21 cellular contexts compared by ENCODE assay signal in genomic region chr7:139984642-139985539, GRCh38.
DNase-seq lines count a peak whose midpoint lies in the region; ATAC-seq and TF ChIP-seq lines count a peak whose summit lies in the region.
"Had no signal": no experiment of that assay in that cellular context is flagged by ENCODE, and none has a peak within 500 bp of the region (broad histone marks: within the 10 kb centered on the region; RNA-seq: fewer than 3 reads in every experiment).

No MANE protein-coding gene starts in this region.

- TF ChIP-seq CTCF in activated CD8-positive, alpha-beta T cell treated with anti-CD3 and anti-CD28 coated beads for 36 hours (IDR thresholded peaks at IDR 0.05): peak; percentile 21
- TF ChIP-seq CTCF in CD4-positive, alpha-beta T cell (IDR thresholded peaks at IDR 0.05): peak; percentile 15
- TF ChIP-seq CTCF in transverse colon (IDR thresholded peaks at IDR 0.05): no peak

- intact Hi-C loops in activated CD8-positive, alpha-beta T cell treated with anti-CD3 and anti-CD28 coated beads for 36 hours (cut with micrococcal nuclease): no loop called here
- intact Hi-C loops in CD4-positive, alpha-beta T cell (cut with DNase I, micrococcal nuclease): loop anchor here in 1 of 2 experiments (5.0 kb wide), 1 partner anchor 338 kb away; no protein-coding TSS in a partner anchor
- intact Hi-C loops in posterior vena cava (cut with DNase I) (no loop called here), transverse colon (cut with DNase I; ENCODE audit: low total_unique reads) (no loop called here)

- H3K9me3 Mint-ChIP-seq in activated CD8-positive, alpha-beta T cell treated with anti-CD3 and anti-CD28 coated beads for 36 hours: no peaks in the 10 kb centered on the region
- H3K9me3 Mint-ChIP-seq in activated CD8-positive, alpha-beta T cell treated with anti-CD3 and anti-CD28 coated beads, Interleukin-2, amount 10 ng/mL, durations not matched to agents 7 days and 5 days (ENCODE audit: insufficient read depth): no peaks in the 10 kb centered on the region
- no peaks in the 10 kb centered on the region for H3K9me3 Mint-ChIP-seq in CD4-positive, alpha-beta T cell
- H3K9me3 Mint-ChIP-seq in central memory CD8-positive, alpha-beta T cell: no peaks in the 10 kb centered on the region
- H3K9me3 Mint-ChIP-seq: GM23338 had no signal

- H3K4me3 ChIP-seq in transverse colon: no peak overlapping the region
- H3K4me3 ChIP-seq: GM23338 had no signal

- DNase-seq in activated CD8-positive, alpha-beta T cell treated with anti-CD3 and anti-CD28 coated beads for 36 hours: no peak
- DNase-seq in activated CD8-positive, alpha-beta T cell treated with anti-CD3 and anti-CD28 coated beads, Interleukin-2, amount 10 ng/mL, durations not matched to agents 7 days and 5 days: no peak
- DNase-seq in CD4-positive, alpha-beta T cell: no peak
- no peak for DNase-seq in central memory CD8-positive, alpha-beta T cell (ENCODE audit: low spot score in 2 of 2)
- DNase-seq in posterior vena cava (ENCODE audit: low spot score) (peak; percentile 58), transverse colon (no peak)
- DNase-seq: DMS53, EL, GF-D8, HCEC 1CT, NCI-H1105, NCI-H146, NCI-H2029, NCI-H2227 treated with DMSO at 0.1 percent for 48 hours, NCI-H510A, NCI-H748 treated with DMSO at 0.1 percent for 48 hours, SIG-M5 had no signal

- H3K4me3 Mint-ChIP-seq in activated CD8-positive, alpha-beta T cell treated with anti-CD3 and anti-CD28 coated beads for 36 hours: no peak overlapping the region
- no peak overlapping the region for H3K4me3 Mint-ChIP-seq in activated CD8-positive, alpha-beta T cell treated with anti-CD3 and anti-CD28 coated beads, Interleukin-2, amount 10 ng/mL, durations not matched to agents 7 days and 5 days
- H3K4me3 Mint-ChIP-seq in CD4-positive, alpha-beta T cell: no peak overlapping the region
- no peak overlapping the region for H3K4me3 Mint-ChIP-seq in central memory CD8-positive, alpha-beta T cell
- H3K4me3 Mint-ChIP-seq: GM23338 had no signal

- CTCF ChIA-PET in activated CD8-positive, alpha-beta T cell treated with anti-CD3 and anti-CD28 coated beads for 36 hours (lab: Charles Lee): interaction anchor here (1.1 kb wide), 1 partner anchor 21 kb away, joined by 3 read pairs; no protein-coding TSS in a partner anchor
- CTCF ChIA-PET in activated CD8-positive, alpha-beta T cell treated with anti-CD3 and anti-CD28 coated beads, Interleukin-2, amount 10 ng/mL, durations not matched to agents 7 days and 5 days (lab: Charles Lee): no interaction called here
- CTCF ChIA-PET in CD4-positive, alpha-beta T cell (lab: Charles Lee): no interaction called here

- TF ChIP-seq EP300 in transverse colon (IDR thresholded peaks at IDR 0.05; ENCODE audit: low read depth): no peak

- no peaks in the 10 kb centered on the region for H3K9me3 ChIP-seq in CD4-positive, alpha-beta T cell (ENCODE audit: control insufficient read depth, low read length)
- no peaks in the 10 kb centered on the region for H3K9me3 ChIP-seq in transverse colon

- no peaks in the 10 kb centered on the region for H3K27me3 Mint-ChIP-seq in activated CD8-positive, alpha-beta T cell treated with anti-CD3 and anti-CD28 coated beads for 36 hours
- peaks cover 5% of the 10 kb centered on the region for H3K27me3 Mint-ChIP-seq in activated CD8-positive, alpha-beta T cell treated with anti-CD3 and anti-CD28 coated beads, Interleukin-2, amount 10 ng/mL, durations not matched to agents 7 days and 5 days (ENCODE audit: low read depth)
- no peaks in the 10 kb centered on the region for H3K27me3 Mint-ChIP-seq in CD4-positive, alpha-beta T cell
- peaks cover 20% of the 10 kb centered on the region for H3K27me3 Mint-ChIP-seq in central memory CD8-positive, alpha-beta T cell

- H3K36me3 ChIP-seq in transverse colon: no peaks in the 10 kb centered on the region

- H3K4me1 ChIP-seq in transverse colon: no peaks in the 10 kb centered on the region

- POLR2A ChIA-PET in activated CD8-positive, alpha-beta T cell treated with anti-CD3 and anti-CD28 coated beads for 36 hours (lab: Charles Lee): no interaction called here
- POLR2A ChIA-PET in activated CD8-positive, alpha-beta T cell treated with anti-CD3 and anti-CD28 coated beads, Interleukin-2, amount 10 ng/mL, durations not matched to agents 7 days and 5 days (lab: Charles Lee): no interaction called here
- POLR2A ChIA-PET in CD4-positive, alpha-beta T cell (lab: Charles Lee): no interaction called here

- H3K36me3 Mint-ChIP-seq in activated CD8-positive, alpha-beta T cell treated with anti-CD3 and anti-CD28 coated beads for 36 hours (ENCODE audit: low read depth): no peaks in the 10 kb centered on the region
- no peaks in the 10 kb centered on the region for H3K36me3 Mint-ChIP-seq in activated CD8-positive, alpha-beta T cell treated with anti-CD3 and anti-CD28 coated beads, Interleukin-2, amount 10 ng/mL, durations not matched to agents 7 days and 5 days (ENCODE audit: low read depth)
- no peaks in the 10 kb centered on the region for H3K36me3 Mint-ChIP-seq in CD4-positive, alpha-beta T cell (ENCODE audit: low read depth)
- H3K36me3 Mint-ChIP-seq in central memory CD8-positive, alpha-beta T cell (ENCODE audit: insufficient read depth): no peaks in the 10 kb centered on the region

- no peak for TF ChIP-seq POLR2A in transverse colon (IDR thresholded peaks at IDR 0.05)

- H3K27ac ChIP-seq in CD4-positive, alpha-beta T cell (ENCODE audit: low read depth, low read length): no peak overlapping the region
- H3K27ac ChIP-seq in transverse colon: no peak overlapping the region
- H3K27ac ChIP-seq: C4-2B had no signal

- in situ Hi-C loops in transverse colon (cut with MboI; ENCODE audit: low pct_ligation_motif_present in 1 of 4, low pct_unique_long_range_greater_than_20kb in 1 of 4, low sequenced_read_pairs in 3 of 4): no loop called here

- no peak overlapping the region for H3K27ac Mint-ChIP-seq in activated CD8-positive, alpha-beta T cell treated with anti-CD3 and anti-CD28 coated beads for 36 hours
- no peak overlapping the region for H3K27ac Mint-ChIP-seq in activated CD8-positive, alpha-beta T cell treated with anti-CD3 and anti-CD28 coated beads, Interleukin-2, amount 10 ng/mL, durations not matched to agents 7 days and 5 days
- no peak overlapping the region for H3K27ac Mint-ChIP-seq in CD4-positive, alpha-beta T cell
- peak overlapping the region; percentile 68 for H3K27ac Mint-ChIP-seq in central memory CD8-positive, alpha-beta T cell (ENCODE audit: low read depth)
- H3K27ac Mint-ChIP-seq: GM23338 had no signal

- no peak for ATAC-seq in activated CD8-positive, alpha-beta T cell treated with anti-CD3 and anti-CD28 coated beads for 36 hours
- ATAC-seq in activated CD8-positive, alpha-beta T cell treated with anti-CD3 and anti-CD28 coated beads, Interleukin-2, amount 10 ng/mL, durations not matched to agents 7 days and 5 days: no peak
- no peak for ATAC-seq in CD4-positive, alpha-beta T cell (ENCODE audit: poor library complexity)
- ATAC-seq in central memory CD8-positive, alpha-beta T cell (replicated peaks; ENCODE audit: extremely low read depth, poor library complexity, severe bottlenecking): no peak
- ATAC-seq in HG03025 (IDR thresholded peaks at IDR 0.05; ENCODE audit: low FRiP score, unreplicated experiment): no peak
- ATAC-seq: GM23338, Panc1 had no signal

- H3K27me3 ChIP-seq in CD4-positive, alpha-beta T cell (ENCODE audit: control insufficient read depth, insufficient read depth, low read length): no peaks in the 10 kb centered on the region
- H3K27me3 ChIP-seq in transverse colon: no peaks in the 10 kb centered on the region

- WGBS in transverse colon (ENCODE audit: low coverage in 1 of 2), 2 donors: 88% methylated on average over 8 of the region's 8 CpGs; no CpG with 5 or more reads in 1 of the 2 donors

- peaks cover 8% of the 10 kb centered on the region for H3K4me1 Mint-ChIP-seq in activated CD8-positive, alpha-beta T cell treated with anti-CD3 and anti-CD28 coated beads for 36 hours (ENCODE audit: low read depth)
- peaks cover 15% of the 10 kb centered on the region for H3K4me1 Mint-ChIP-seq in activated CD8-positive, alpha-beta T cell treated with anti-CD3 and anti-CD28 coated beads, Interleukin-2, amount 10 ng/mL, durations not matched to agents 7 days and 5 days (ENCODE audit: low read depth)
- peaks cover 19% of the 10 kb centered on the region for H3K4me1 Mint-ChIP-seq in CD4-positive, alpha-beta T cell (ENCODE audit: low read depth)
- peaks cover 7% of the 10 kb centered on the region for H3K4me1 Mint-ChIP-seq in central memory CD8-positive, alpha-beta T cell

Comparison
In these comparisons a context has a peak if more than half of its experiments do, and no peak if none do; other contexts are left out.
1. CTCF ChIP-seq: peak in activated CD8-positive, alpha-beta T cell treated with anti-CD3 and anti-CD28 coated beads for 36 hours (single experiment) and CD4-positive, alpha-beta T cell (single experiment); none in transverse colon (0 of 5).